ENCODE assay signal across 8 cellular contexts in genomic region chr2:43355399-43355798, GRCh38.
"Had no signal": no experiment of that assay in that cellular context is flagged by ENCODE, and none has a peak within 500 bp of the region (broad histone marks: within the 10 kb centered on the region; RNA-seq: fewer than 3 reads in every experiment).

No MANE protein-coding gene starts in this region.

- H3K4me3 Mint-ChIP-seq: HFFc6 had no signal

- H3K4me3 ChIP-seq: GM23248, HAP-1, K562 had no signal

- DNase-seq: GM23248, GOT3, H7, HFFc6, IMR-90 had no signal

- H3K36me3 ChIP-seq: HAP-1 had no signal

- H3K27ac ChIP-seq: GM23248 had no signal

- ATAC-seq: HCT116, K562 had no signal

- H3K9me3 Mint-ChIP-seq: HFFc6 had no signal

- H3K9me3 ChIP-seq: HAP-1 had no signal

- H3K27ac Mint-ChIP-seq: HFFc6 had no signal
